Comparison of ENCODE assay signal across 1 cellular context in the genomic region with DNA sequence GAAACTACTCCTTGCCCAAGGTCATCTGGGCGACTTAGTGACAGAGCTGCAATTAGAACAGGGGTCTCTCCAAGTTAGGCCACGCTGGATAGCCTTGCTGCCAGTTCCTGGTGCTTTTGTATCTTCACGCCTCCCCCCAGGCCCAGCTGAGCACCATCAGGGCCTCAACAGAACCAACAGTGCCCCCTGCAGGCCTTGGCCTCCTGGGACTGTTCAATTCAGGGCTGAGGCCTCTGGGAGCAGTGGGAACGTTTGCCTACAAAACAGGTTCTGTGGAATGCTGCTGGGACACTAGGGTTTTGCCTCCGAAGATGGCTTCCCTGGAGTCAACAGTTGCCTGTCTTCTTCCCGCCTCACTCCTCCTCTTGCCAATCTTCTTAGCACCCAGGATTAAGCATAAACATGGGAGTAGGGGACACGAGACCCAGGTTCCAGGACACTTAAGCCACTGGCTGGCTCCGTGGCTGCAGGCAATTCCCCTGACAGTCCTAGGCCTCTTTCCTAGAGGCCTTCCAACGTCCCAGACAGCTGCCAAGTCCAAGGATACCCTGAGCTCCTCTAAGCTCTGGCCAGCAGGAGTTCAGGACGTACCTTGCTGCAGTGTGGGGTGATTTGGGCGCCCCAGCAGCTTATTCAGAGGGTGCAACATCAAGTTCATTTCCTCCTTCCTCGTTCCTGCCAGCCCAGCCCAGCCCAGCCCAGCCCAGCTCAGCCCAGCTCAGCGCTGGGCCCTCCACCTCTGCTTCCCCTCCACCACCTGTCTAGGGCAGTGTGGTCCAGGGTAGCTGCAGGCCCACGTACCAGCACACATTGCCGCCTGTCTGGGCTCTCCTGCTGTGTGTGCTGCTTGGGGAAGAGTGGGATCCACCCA.
TF ChIP-seq lines count a peak whose summit lies in the region.

No MANE protein-coding gene starts in this region.

TF ChIP-seq in K562, 482 proteins besides CTCF, POLR2A, EP300 and RAD21 (continued from another document):
- TF ChIP-seq ARID1B (IDR thresholded peaks at IDR 0.05) (no peak), BMI1 (IDR thresholded peaks at IDR 0.05; ENCODE audit: low read length) (no peak)
- TF ChIP-seq, protein P1, sequence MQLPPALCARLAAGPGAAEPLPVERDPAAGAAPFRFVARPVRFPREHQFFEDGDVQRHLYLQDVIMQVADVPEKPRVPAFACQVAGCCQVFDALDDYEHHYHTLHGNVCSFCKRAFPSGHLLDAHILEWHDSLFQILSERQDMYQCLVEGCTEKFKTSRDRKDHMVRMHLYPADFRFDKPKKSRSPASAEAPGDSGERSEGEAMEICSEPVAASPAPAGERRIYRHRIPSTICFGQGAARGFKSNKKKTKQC (CRISPR knock-in tag; IDR thresholded peaks at IDR 0.05) = no peak
